21 cellular contexts compared by ENCODE assay signal in the genomic region with DNA sequence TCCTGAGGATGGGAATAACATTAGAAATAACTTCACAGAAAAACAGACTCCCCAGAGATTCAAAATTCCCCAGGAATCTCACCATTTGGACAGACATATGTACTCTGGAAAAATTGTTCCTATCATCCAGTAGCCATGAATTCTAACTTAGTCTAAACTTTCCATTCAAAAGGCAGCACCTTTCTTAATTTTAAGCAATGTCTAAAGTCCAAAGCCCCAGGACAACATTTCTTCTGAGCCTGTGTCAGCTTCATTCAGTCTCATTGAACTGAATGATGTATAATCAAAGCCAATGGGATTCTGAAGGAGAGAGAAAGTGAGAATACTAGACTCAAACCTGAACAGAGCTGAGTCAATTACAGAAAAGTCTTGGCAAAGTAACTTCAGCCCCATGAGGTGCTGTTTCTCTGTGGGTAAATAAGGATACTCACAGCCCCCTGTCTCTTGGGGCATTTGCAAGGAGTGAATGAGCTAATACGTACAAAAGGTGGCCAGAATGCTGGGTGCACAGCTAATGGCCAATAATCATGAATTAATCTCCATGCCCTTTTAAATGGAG.
DNase-seq lines count a peak whose midpoint lies in the region; ATAC-seq, FAIRE-seq and TF ChIP-seq lines count a peak whose summit lies in the region.
"Had no signal": no experiment of that assay in that cellular context is flagged by ENCODE, and none has a peak within 500 bp of the region (broad histone marks: within the 10 kb centered on the region; RNA-seq: fewer than 3 reads in every experiment).

No MANE protein-coding gene starts in this region.

- CTCF ChIA-PET in GM12878 (lab: Yijun Ruan, JAX) (no interaction called here), PC-3 (lab: Charles Lee) (no interaction called here)

- RAD21 ChIA-PET in GM12878 (lab: Charles Lee; ENCODE audit: unreplicated experiment): no interaction called here

- intact Hi-C loops in GM12878 (cut with micrococcal nuclease; ENCODE audit: unreplicated experiment) (loop anchor here (1.0 kb wide), 1 partner anchor 43 kb away; no protein-coding TSS in a partner anchor), PC-3 (cut with micrococcal nuclease) (no loop called here)

- no peak overlapping the region for H3K4me3 ChIP-seq in GM12878
- H3K4me3 ChIP-seq in PC-3 (ENCODE audit: low read length): no peak overlapping the region
- H3K4me3 ChIP-seq: BLaER1 treated with 17β-estradiol and CSF1 and Interleukin-3, amounts not matched to agents 10 nM and 100 nM; lung; prostate gland; SK-N-MC; stomach had no signal

- no peak for TF ChIP-seq CTCF in GM12878 (IDR thresholded peaks at IDR 0.05 in 2 of 3, conservative IDR thresholded peaks at IDR 0.05 in 1 of 3; ENCODE audit: control insufficient read depth in 2 of 3, extremely low read depth in 1 of 3, insufficient read depth in 1 of 3, low read depth in 3 of 3, low read length in 3 of 3)
- TF ChIP-seq CTCF in PC-3 (conservative IDR thresholded peaks at IDR 0.05; ENCODE audit: low read depth, low read length): no peak

- H3K4me2 ChIP-seq in GM12878 (ENCODE audit: control insufficient read depth, insufficient read depth) (no peak overlapping the region), PC-3 (ENCODE audit: low read length) (no peak overlapping the region)
- H3K4me2 ChIP-seq: BLaER1 treated with 17β-estradiol and CSF1 and Interleukin-3, amounts not matched to agents 10 nM and 100 nM had no signal

- H3K79me2 ChIP-seq in GM12878 (ENCODE audit: control insufficient read depth, insufficient read depth, low read length) (no peaks in the 10 kb centered on the region), PC-3 (ENCODE audit: low read length) (no peaks in the 10 kb centered on the region)

- TF ChIP-seq EP300 in GM12878 (IDR thresholded peaks at IDR 0.05; ENCODE audit: borderline replicate concordance in 1 of 2, control insufficient read depth in 1 of 2, low read depth in 2 of 2, low read length in 2 of 2): no peak

- no peak overlapping the region for H3K9ac ChIP-seq in GM12878 (ENCODE audit: control insufficient read depth, insufficient read depth, low read length)
- H3K9ac ChIP-seq in PC-3 (ENCODE audit: low read length): no peak overlapping the region
- H3K9ac ChIP-seq: BLaER1 treated with 17β-estradiol and CSF1 and Interleukin-3, amounts not matched to agents 10 nM and 100 nM had no signal

- H3K27ac ChIP-seq in GM12878 (ENCODE audit: control insufficient read depth, insufficient read depth): no peak overlapping the region
- H3K27ac ChIP-seq in PC-3 (ENCODE audit: low read length): no peak overlapping the region
- H3K27ac ChIP-seq: BLaER1 treated with 17β-estradiol and CSF1 and Interleukin-3, amounts not matched to agents 10 nM and 100 nM; prostate gland; SK-N-MC; stomach had no signal

- ATAC-seq in GM18867 (IDR thresholded peaks at IDR 0.05; ENCODE audit: unreplicated experiment) (peak; percentile 70), GM21526 (IDR thresholded peaks at IDR 0.05; ENCODE audit: low FRiP score, unreplicated experiment) (peak; percentile 83), HG03045 (IDR thresholded peaks at IDR 0.05; ENCODE audit: unreplicated experiment) (peak; percentile 70), GM12878 (peak; percentile 72), HG02763 (IDR thresholded peaks at IDR 0.05; ENCODE audit: unreplicated experiment) (no peak), PC-3 (no peak)
- ATAC-seq: naive thymus-derived CD4-positive, alpha-beta T cell had no signal

- 0% methylated on average over 1 of the region's 1 CpG for WGBS in GM12878 (ENCODE audit: insufficient coverage, insufficient replicate concordance, low lambda C conversion rate, missing lambda C conversion rate)

- no peaks in the 10 kb centered on the region for H3F3A ChIP-seq in PC-3 (ENCODE audit: low read length, unreplicated experiment)

- in situ Hi-C loops in GM12878 (cut with MboI): no loop called here

- POLR2A ChIA-PET in GM12878 (lab: Charles Lee): no interaction called here
- POLR2A ChIA-PET in PC-3 (lab: Charles Lee; ENCODE audit: unreplicated experiment): no interaction called here

- H3K9me2 ChIP-seq in PC-3 (replicated peaks; ENCODE audit: low read length): no peaks in the 10 kb centered on the region; the same call in 1 of the 2 replicates

- H3K36me3 ChIP-seq in GM12878 (ENCODE audit: control insufficient read depth in 2 of 2, insufficient read depth in 2 of 2, low read length in 1 of 2): no peaks in the 10 kb centered on the region
- H3K36me3 ChIP-seq in PC-3 (ENCODE audit: low read depth, low read length): no peaks in the 10 kb centered on the region
- H3K36me3 ChIP-seq: BLaER1 treated with 17β-estradiol and CSF1 and Interleukin-3, amounts not matched to agents 10 nM and 100 nM; prostate gland; stomach had no signal

- H2AFZ ChIP-seq in GM12878 (ENCODE audit: control insufficient read depth, low read depth, low read length) (no peak overlapping the region), PC-3 (ENCODE audit: low read length) (no peak overlapping the region)

- BruUV-seq in GM12878 (replicated peaks; lab: Mats Ljungman, UMichigan) (no TSS peak), PC-3 (replicated peaks; lab: Mats Ljungman, UMichigan) (no TSS peak)

- H3K4me1 ChIP-seq in GM12878 (ENCODE audit: control insufficient read depth, insufficient read depth, low read length): peaks cover 2% of the 10 kb centered on the region; the same call in 1 of the 2 replicates
- H3K4me1 ChIP-seq in PC-3 (ENCODE audit: insufficient read depth, low read length): no peaks in the 10 kb centered on the region
- H3K4me1 ChIP-seq: BLaER1 treated with 17β-estradiol and CSF1 and Interleukin-3, amounts not matched to agents 10 nM and 100 nM; prostate gland; stomach had no signal

- H3K27me3 ChIP-seq in GM12878 (replicated peaks in 1 of 2; ENCODE audit: control insufficient read depth in 2 of 2, insufficient read depth in 2 of 2, low read length in 1 of 2) (no peaks in the 10 kb centered on the region; a peak in 2 of 4 replicates), PC-3 (ENCODE audit: low read length) (no peaks in the 10 kb centered on the region)
- H3K27me3 ChIP-seq: BLaER1 treated with 17β-estradiol and CSF1 and Interleukin-3, amounts not matched to agents 10 nM and 100 nM; stomach had no signal

- no peak for TF ChIP-seq RAD21 in GM12878 (IDR thresholded peaks at IDR 0.05; ENCODE audit: insufficient read depth, low read depth, low read length)

- SMC1A ChIA-PET in GM12878 (lab: Charles Lee; ENCODE audit: uncharacterized antibody, unreplicated experiment): no interaction called here

- TF ChIP-seq POLR2A in GM12878 (IDR thresholded peaks at IDR 0.05; ENCODE audit: low read depth, low read length): no peak

- DNase-seq in GM12878 (ENCODE audit: low read depth, low spot score) (peak; percentile 54), HCEC 1CT (no peak), PC-3 (no peak)
- DNase-seq: activated CD4-positive, alpha-beta memory T cell treated with anti-CD3 and anti-CD28 coated beads for 36 hours; amniotic stem cell; DMS153; foreskin melanocyte; naive thymus-derived CD4-positive, alpha-beta T cell; NCI-H1694 treated with DMSO at 0.1 percent for 48 hours; NCI-H510A treated with DMSO at 0.1 percent for 48 hours; stomach had no signal

- no peaks in the 10 kb centered on the region for H4K20me1 ChIP-seq in GM12878 (ENCODE audit: control insufficient read depth, insufficient read depth)
- no peaks in the 10 kb centered on the region for H4K20me1 ChIP-seq in PC-3 (ENCODE audit: low read length)
- H4K20me1 ChIP-seq: BLaER1 treated with 17β-estradiol and CSF1 and Interleukin-3, amounts not matched to agents 10 nM and 100 nM had no signal

- no peak for FAIRE-seq in GM12878 (lab: Jason Lieb, UNC)
- FAIRE-seq: endothelial cell of umbilical vein, TTC549 had no signal

- no peaks in the 10 kb centered on the region; the same call in 2 of the 3 replicates for H3K9me3 ChIP-seq in GM12878 (replicated peaks; ENCODE audit: control insufficient read depth, insufficient read depth, low read length)
- H3K9me3 ChIP-seq in PC-3 (ENCODE audit: low read length): no peaks in the 10 kb centered on the region
- H3K9me3 ChIP-seq: BLaER1 treated with 17β-estradiol and CSF1 and Interleukin-3, amounts not matched to agents 10 nM and 100 nM; prostate gland; stomach had no signal

TF ChIP-seq in GM12878, 131 proteins besides CTCF, POLR2A, EP300 and RAD21 (continues in another document):
- 0 out of 2 replicates have a peak, but pooled peaks have one; percentile 23 for TF ChIP-seq MEF2A (IDR thresholded peaks at IDR 0.05; ENCODE audit: insufficient read depth, low read depth, low read length)
- peak; percentile 71 for TF ChIP-seq RUNX3 (IDR thresholded peaks at IDR 0.05; ENCODE audit: low read length)
- TF ChIP-seq NFIC (IDR thresholded peaks at IDR 0.05; ENCODE audit: low read depth, low read length): peak; percentile 66; the same call in 1 of the 2 replicates
- no peak for TF ChIP-seq SMC3 (IDR thresholded peaks at IDR 0.05; ENCODE audit: borderline replicate concordance, low read length)
- TF ChIP-seq, protein P1, sequence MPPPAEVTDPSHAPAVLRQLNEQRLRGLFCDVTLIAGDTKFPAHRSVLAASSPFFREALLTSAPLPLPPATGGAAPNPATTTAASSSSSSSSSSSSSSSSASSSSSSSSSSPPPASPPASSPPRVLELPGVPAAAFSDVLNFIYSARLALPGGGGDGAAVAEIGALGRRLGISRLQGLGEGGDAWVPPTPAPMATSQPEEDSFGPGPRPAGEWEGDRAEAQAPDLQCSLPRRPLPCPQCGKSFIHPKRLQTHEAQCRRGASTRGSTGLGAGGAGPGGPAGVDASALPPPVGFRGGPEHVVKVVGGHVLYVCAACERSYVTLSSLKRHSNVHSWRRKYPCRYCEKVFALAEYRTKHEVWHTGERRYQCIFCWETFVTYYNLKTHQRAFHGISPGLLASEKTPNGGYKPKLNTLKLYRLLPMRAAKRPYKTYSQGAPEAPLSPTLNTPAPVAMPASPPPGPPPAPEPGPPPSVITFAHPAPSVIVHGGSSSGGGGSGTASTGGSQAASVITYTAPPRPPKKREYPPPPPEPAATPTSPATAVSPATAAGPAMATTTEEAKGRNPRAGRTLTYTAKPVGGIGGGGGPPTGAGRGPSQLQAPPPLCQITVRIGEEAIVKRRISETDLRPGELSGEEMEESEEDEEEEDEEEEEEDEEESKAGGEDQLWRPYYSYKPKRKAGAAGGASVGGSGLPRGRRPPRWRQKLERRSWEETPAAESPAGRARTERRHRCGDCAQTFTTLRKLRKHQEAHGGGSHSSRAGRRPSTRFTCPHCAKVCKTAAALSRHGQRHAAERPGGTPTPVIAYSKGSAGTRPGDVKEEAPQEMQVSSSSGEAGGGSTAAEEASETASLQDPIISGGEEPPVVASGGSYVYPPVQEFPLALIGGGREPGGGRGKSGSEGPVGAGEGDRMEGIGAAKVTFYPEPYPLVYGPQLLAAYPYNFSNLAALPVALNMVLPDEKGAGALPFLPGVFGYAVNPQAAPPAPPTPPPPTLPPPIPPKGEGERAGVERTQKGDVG (CRISPR knock-in tag; IDR thresholded peaks at IDR 0.05): no peak
- peak; percentile 52 for TF ChIP-seq EED (IDR thresholded peaks at IDR 0.05; ENCODE audit: low read depth)
- TF ChIP-seq SMARCA5 (IDR thresholded peaks at IDR 0.05): no peak
- no peak for TF ChIP-seq MEF2B (IDR thresholded peaks at IDR 0.05; ENCODE audit: partially characterized antibody, poor library complexity, severe bottlenecking)
- TF ChIP-seq ZBED1 (IDR thresholded peaks at IDR 0.05; ENCODE audit: borderline replicate concordance): 0 out of 2 replicates have a peak, but pooled peaks have one; percentile 39
- no peak for TF ChIP-seq HDAC2 (IDR thresholded peaks at IDR 0.05)

Comparison
In these comparisons a context has a peak if more than half of its experiments do, and no peak if none do; other contexts are left out.
1. ATAC-seq: peak in GM18867 (single experiment), GM21526 (single experiment), HG03045 (single experiment) and GM12878 (single experiment); none in HG02763 (single experiment) and PC-3 (single experiment).